9 cellular contexts compared by ENCODE assay signal in the genomic region with DNA sequence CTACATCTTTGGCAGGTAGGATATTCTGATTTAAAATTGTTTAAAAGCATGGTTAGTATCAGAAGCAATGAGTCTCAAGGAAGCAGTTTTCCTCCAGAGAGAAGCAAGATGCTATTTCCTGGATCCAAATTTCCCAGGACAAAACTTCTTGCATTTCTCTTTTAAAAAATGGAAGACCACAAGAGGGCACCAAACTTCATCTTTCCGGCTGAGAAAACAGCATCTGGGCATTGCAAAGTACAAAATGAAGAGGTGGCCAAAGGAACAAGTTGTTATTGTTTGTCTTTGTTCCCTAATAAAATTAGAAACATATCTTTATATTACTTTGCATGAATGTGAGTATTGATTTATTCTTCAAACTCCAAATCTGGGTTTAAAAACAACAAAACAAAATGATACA.
DNase-seq lines count a peak whose midpoint lies in the region; ATAC-seq and TF ChIP-seq lines count a peak whose summit lies in the region.
"Had no signal": no experiment of that assay in that cellular context is flagged by ENCODE, and none has a peak within 500 bp of the region (broad histone marks: within the 10 kb centered on the region; RNA-seq: fewer than 3 reads in every experiment).

No MANE protein-coding gene starts in this region.

- H3K4me1 Mint-ChIP-seq in Calu3 (ENCODE audit: low read depth, unreplicated experiment): no peaks in the 10 kb centered on the region
- peaks cover 13% of the 10 kb centered on the region for H3K4me1 Mint-ChIP-seq in progenitor cell of endocrine pancreas (ENCODE audit: low read depth)
- H3K4me1 Mint-ChIP-seq: T-cell had no signal

- ATAC-seq in foreskin keratinocyte (no peak), GM18909 (IDR thresholded peaks at IDR 0.05; ENCODE audit: poor library complexity, unreplicated experiment) (no peak), HG02938 (IDR thresholded peaks at IDR 0.05; ENCODE audit: unreplicated experiment) (no peak)
- ATAC-seq: T-cell had no signal

- no peak overlapping the region for H3K4me3 Mint-ChIP-seq in Calu3 (ENCODE audit: low read depth, unreplicated experiment)
- no peak overlapping the region for H3K4me3 Mint-ChIP-seq in progenitor cell of endocrine pancreas (ENCODE audit: low read depth)
- H3K4me3 Mint-ChIP-seq: T-cell had no signal

- BruUV-seq in Calu3 (replicated peaks; lab: Mats Ljungman, UMichigan): no TSS peak

- peaks cover 8% of the 10 kb centered on the region for H3K27me3 ChIP-seq in foreskin keratinocyte

- DNase-seq in Calu3 (peak; percentile 27), HEK293T (ENCODE audit: extremely low spot score) (peak; percentile 54), RPMI8226 (peak; percentile 29), foreskin keratinocyte (peak in 1 of 2 donors; percentile 20), progenitor cell of endocrine pancreas (ENCODE audit: low spot score, unreplicated experiment) (no peak)
- DNase-seq in activated T-cell treated with anti-CD3 and anti-CD28 coated beads, Interleukin-2, amount 50 U/mL, for 1 hour: no peak

- peak; percentile 11 for TF ChIP-seq CTCF in Calu3 (IDR thresholded peaks at IDR 0.05; ENCODE audit: unreplicated experiment)
- peak; percentile 79 for TF ChIP-seq CTCF in foreskin keratinocyte (conservative IDR thresholded peaks at IDR 0.05)
- TF ChIP-seq CTCF in progenitor cell of endocrine pancreas (IDR thresholded peaks at IDR 0.05; ENCODE audit: unreplicated experiment): peak; percentile 72

- H3K27ac Mint-ChIP-seq in Calu3 (ENCODE audit: unreplicated experiment) (no peak overlapping the region), progenitor cell of endocrine pancreas (no peak overlapping the region)
- H3K27ac Mint-ChIP-seq: T-cell had no signal

- no peaks in the 10 kb centered on the region for H3K4me1 ChIP-seq in foreskin keratinocyte

- H3K9me3 Mint-ChIP-seq in Calu3 (ENCODE audit: low read depth, unreplicated experiment) (no peaks in the 10 kb centered on the region), progenitor cell of endocrine pancreas (ENCODE audit: low read depth) (no peaks in the 10 kb centered on the region)
- H3K9me3 Mint-ChIP-seq: T-cell had no signal

- intact Hi-C loops in Calu3 (cut with micrococcal nuclease; ENCODE audit: unreplicated experiment): loop anchor here (1.0 to 2.0 kb wide), 2 partner anchors 60 to 228 kb away; partner anchors contain the start of gene LRCH1

- CTCF ChIA-PET in Calu3 (lab: Charles Lee) (no interaction called here), HEK293T (lab: Yijun Ruan, JAX) (no interaction called here)

- no peak overlapping the region for H3K27ac ChIP-seq in foreskin keratinocyte

- POLR2A ChIA-PET in HEK293T (lab: Yijun Ruan, JAX): no interaction called here

- no peaks in the 10 kb centered on the region for H3K36me3 Mint-ChIP-seq in Calu3 (ENCODE audit: insufficient read depth, unreplicated experiment)
- no peaks in the 10 kb centered on the region for H3K36me3 Mint-ChIP-seq in progenitor cell of endocrine pancreas (ENCODE audit: insufficient read depth)
- H3K36me3 Mint-ChIP-seq: T-cell had no signal

- H3K27me3 Mint-ChIP-seq in Calu3 (ENCODE audit: unreplicated experiment) (peaks cover 26% of the 10 kb centered on the region), progenitor cell of endocrine pancreas (peaks cover 26% of the 10 kb centered on the region)

TF ChIP-seq in HEK293T, 16 proteins besides CTCF, POLR2A, EP300 and RAD21:
- no peak for TF ChIP-seq FOXM1 (IDR thresholded peaks at IDR 0.05; ENCODE audit: borderline replicate concordance)
- no peak for TF ChIP-seq FOXA1 (IDR thresholded peaks at IDR 0.05)
- TF ChIP-seq CTBP1 (IDR thresholded peaks at IDR 0.05; ENCODE audit: borderline replicate concordance): no peak
- TF ChIP-seq FOXK2 (IDR thresholded peaks at IDR 0.05): no peak
- no peak for TF ChIP-seq LEF1 (IDR thresholded peaks at IDR 0.05; ENCODE audit: borderline replicate concordance)
- TF ChIP-seq PKNOX1 (IDR thresholded peaks at IDR 0.05): no peak
- TF ChIP-seq L3MBTL2 (conservative IDR thresholded peaks at IDR 0.05): no peak
- TF ChIP-seq ELF4 (IDR thresholded peaks at IDR 0.05): no peak
- no peak for TF ChIP-seq ZNF384 (IDR thresholded peaks at IDR 0.05)
- TF ChIP-seq ARNT (IDR thresholded peaks at IDR 0.05): no peak
- no peak for TF ChIP-seq BHLHE40 (IDR thresholded peaks at IDR 0.05; ENCODE audit: borderline replicate concordance)
- no peak for TF ChIP-seq SUZ12 (IDR thresholded peaks at IDR 0.05)
- TF ChIP-seq NFRKB (IDR thresholded peaks at IDR 0.05): no peak
- TF ChIP-seq TARDBP (IDR thresholded peaks at IDR 0.05): no peak
- no peak for TF ChIP-seq HDGF (IDR thresholded peaks at IDR 0.05; ENCODE audit: borderline replicate concordance)
- TF ChIP-seq SP1 (IDR thresholded peaks at IDR 0.05): no peak
TF ChIP-seq in HEK293T: peak in this region for 0.

Comparison
In these comparisons a context has a peak if more than half of its experiments do, and no peak if none do; other contexts are left out.
1. DNase-seq: peak in Calu3 (single experiment), HEK293T (single experiment) and RPMI8226 (single experiment); none in progenitor cell of endocrine pancreas (single experiment) and activated T-cell treated with anti-CD3 and anti-CD28 coated beads, Interleukin-2, amount 50 U/mL, for 1 hour (single experiment).
2. CTCF ChIP-seq: peak in every context shown above with its lines; median percentile 79 in foreskin keratinocyte; 72 in progenitor cell of endocrine pancreas; 11 in Calu3.